1 cellular context compared by ENCODE assay signal in the genomic region with DNA sequence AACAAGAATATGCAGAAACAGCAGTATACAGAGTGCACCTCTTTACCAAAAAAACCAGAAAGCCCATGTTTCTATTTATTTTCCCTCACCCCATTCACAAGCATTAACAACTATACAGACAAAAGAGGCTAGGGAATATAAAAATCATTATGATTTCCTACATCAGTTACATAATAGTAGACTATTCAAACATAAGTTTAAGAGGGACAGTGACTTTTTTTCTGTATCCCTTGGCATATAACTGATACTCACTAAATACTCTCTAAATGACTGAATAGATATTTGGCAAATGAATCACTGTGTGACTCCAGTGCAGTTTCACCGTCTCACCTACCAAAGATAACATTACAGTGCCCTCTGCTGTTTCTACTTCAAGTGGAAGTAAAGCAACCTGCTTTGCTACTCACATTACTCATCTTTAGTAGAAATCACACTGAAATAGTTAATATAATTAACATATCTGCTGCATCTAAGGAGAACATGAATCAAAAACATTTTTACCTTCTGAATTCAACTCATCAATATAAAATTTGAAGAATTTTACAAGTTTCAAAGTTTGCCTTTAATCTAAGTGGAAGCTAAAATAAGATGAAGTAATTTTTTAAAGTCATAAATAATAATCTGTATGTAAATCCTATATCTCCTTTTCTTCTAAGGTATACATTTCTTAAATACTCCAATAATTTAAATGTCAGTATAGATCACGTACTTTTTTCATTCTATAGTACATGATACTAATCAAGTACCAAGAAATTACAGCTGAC.
TF ChIP-seq lines count a peak whose summit lies in the region.

No MANE protein-coding gene starts in this region.

TF ChIP-seq in HepG2, 621 proteins besides CTCF, POLR2A, EP300 and RAD21 (continued from another document):
- TF ChIP-seq, protein P1, sequence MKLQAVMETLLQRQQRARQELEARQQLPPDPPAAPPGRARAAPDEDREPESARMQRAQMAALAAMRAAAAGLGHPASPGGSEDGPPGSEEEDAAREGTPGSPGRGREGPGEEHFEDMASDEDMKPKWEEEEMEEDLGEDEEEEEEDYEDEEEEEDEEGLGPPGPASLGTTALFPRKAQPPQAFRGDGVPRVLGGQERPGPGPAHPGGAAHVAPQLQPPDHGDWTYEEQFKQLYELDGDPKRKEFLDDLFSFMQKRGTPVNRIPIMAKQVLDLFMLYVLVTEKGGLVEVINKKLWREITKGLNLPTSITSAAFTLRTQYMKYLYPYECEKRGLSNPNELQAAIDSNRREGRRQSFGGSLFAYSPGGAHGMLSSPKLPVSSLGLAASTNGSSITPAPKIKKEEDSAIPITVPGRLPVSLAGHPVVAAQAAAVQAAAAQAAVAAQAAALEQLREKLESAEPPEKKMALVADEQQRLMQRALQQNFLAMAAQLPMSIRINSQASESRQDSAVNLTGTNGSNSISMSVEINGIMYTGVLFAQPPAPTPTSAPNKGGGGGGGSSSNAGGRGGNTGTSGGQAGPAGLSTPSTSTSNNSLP (IDR thresholded peaks at IDR 0.05; ENCODE audit: low read depth, low read length): 0 out of 2 replicates have a peak, but pooled peaks have one; percentile 45
- TF ChIP-seq, protein P2, sequence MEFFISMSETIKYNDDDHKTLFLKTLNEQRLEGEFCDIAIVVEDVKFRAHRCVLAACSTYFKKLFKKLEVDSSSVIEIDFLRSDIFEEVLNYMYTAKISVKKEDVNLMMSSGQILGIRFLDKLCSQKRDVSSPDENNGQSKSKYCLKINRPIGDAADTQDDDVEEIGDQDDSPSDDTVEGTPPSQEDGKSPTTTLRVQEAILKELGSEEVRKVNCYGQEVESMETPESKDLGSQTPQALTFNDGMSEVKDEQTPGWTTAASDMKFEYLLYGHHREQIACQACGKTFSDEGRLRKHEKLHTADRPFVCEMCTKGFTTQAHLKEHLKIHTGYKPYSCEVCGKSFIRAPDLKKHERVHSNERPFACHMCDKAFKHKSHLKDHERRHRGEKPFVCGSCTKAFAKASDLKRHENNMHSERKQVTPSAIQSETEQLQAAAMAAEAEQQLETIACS (CRISPR knock-in tag; IDR thresholded peaks at IDR 0.05): no peak
